ENCODE assay signal across 1 cellular context in the genomic region with DNA sequence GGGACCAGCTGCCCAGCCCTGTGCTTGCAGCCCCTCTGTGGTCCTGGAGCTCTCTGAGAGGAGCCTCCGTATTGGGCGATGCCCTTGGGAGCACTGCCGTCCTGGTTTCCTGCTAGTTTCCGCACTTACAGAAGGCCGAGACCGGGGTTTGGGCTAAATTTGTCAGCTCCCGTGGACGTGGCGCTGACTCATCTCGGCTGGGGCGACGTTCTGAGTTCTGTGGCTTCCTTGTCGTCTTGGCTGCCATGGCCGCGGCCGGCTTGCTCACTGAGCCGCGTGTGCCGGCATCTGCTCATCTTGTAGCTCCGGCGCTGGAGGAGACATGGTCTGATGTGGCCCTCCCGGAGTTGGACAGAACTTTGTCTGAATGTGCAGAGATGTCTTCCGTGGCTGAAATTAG.
TF ChIP-seq lines count a peak whose summit lies in the region.

No MANE protein-coding gene starts in this region.

TF ChIP-seq in WTC11, 78 proteins besides CTCF, POLR2A, EP300 and RAD21 (continued from another document):
- TF ChIP-seq USF1 (CRISPR knock-in tag; IDR thresholded peaks at IDR 0.05) = no peak
